8 cellular contexts compared by ENCODE assay signal in the genomic region with DNA sequence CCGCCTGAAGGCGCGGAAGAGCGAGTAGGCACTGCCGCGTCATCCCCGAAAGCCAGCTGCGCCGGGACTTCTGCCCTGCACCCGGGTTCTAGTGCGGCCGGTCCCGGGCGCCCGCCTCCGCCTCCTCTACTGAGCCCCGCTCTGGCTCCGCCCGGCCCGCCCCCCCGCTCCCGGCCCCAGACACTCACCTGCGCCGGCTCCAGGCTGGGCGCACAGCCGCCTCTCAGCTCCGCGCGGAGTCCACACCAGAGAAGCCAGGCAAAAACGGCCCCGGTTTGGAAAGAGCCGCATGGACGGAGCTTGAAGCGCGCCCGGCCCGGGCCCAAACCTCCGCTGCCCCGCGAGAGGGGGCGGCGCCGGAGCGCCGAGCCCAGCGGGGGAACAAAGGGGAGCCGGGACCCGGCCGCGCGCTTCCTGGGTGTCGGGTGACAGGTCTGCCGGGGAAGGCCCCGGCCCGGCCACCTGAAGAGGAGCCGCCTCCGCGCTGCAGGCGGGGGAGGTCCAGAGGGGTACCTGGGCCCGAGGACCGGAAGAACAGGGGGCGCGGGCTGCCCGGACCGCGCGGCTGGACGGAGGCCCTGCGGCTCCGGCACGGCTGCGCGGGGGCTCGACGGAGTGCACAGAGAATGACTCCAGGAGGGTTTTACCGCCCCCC.
A peak's percentile ranks its signal among the peaks of the same experiment; 100 is the strongest.
DNase-seq lines count a peak whose midpoint lies in the region; ATAC-seq and TF ChIP-seq lines count a peak whose summit lies in the region.

No MANE protein-coding gene starts in this region.

- H3K4me1 ChIP-seq in adipocyte (ENCODE audit: control insufficient read depth, insufficient read depth, low read length) (no peaks in the 10 kb centered on the region), tibial nerve (peaks cover 0 to 66% (median 46%) of the 10 kb centered on the region in 4 donors)

- H3K4me3 ChIP-seq in adipocyte (ENCODE audit: low read length), result no peak overlapping the region
- H3K4me3 ChIP-seq in lower leg skin (ENCODE audit: low read depth, poor library complexity, severe bottlenecking), result peak overlapping the region; percentile 46
- H3K4me3 ChIP-seq in tibial nerve, result peak overlapping the region in 3 of 4 donors; percentile 18 to 48 (median 44)

- no peak for TF ChIP-seq POLR2A in lower leg skin (IDR thresholded peaks at IDR 0.05)
- no peak for TF ChIP-seq POLR2A in tibial nerve (IDR thresholded peaks at IDR 0.05)

- TF ChIP-seq EP300 in tibial nerve (IDR thresholded peaks at IDR 0.05), result no peak

- intact Hi-C loops in lower leg skin (cut with DNase I; ENCODE audit: low total_unique reads), result no loop called here

- TF ChIP-seq CTCF in lower leg skin (IDR thresholded peaks at IDR 0.05), result no peak
- no peak for TF ChIP-seq CTCF in tibial nerve (IDR thresholded peaks at IDR 0.05)

- H3K9me3 ChIP-seq in adipocyte (ENCODE audit: control insufficient read depth, low read length), result peaks cover 2% of the 10 kb centered on the region
- no peaks in the 10 kb centered on the region for H3K9me3 ChIP-seq in tibial nerve

- DNase-seq in DMS53 treated with DMSO at 0.1 percent for 48 hours (lab: John Stamatoyannopoulos, UW; ENCODE audit: unreplicated experiment) (peak; percentile 95), NCI-H2196 (lab: John Stamatoyannopoulos, UW; ENCODE audit: unreplicated experiment) (peak; percentile 89), adipocyte (ENCODE audit: low read depth) (peak; percentile 38), lower leg skin (ENCODE audit: low spot score in 2 of 2) (peak in 1 of 2 donors; percentile 84), tibial nerve (ENCODE audit: low spot score in 2 of 2) (no peak), GF-D8 (lab: John Stamatoyannopoulos, UW) (no peak)

- H3K9ac ChIP-seq in adipocyte (ENCODE audit: low read length), result no peak overlapping the region

- no peak overlapping the region for H3K27ac ChIP-seq in tibial nerve

- H3K36me3 ChIP-seq in adipocyte (ENCODE audit: control insufficient read depth, insufficient read depth, low read length, severe bottlenecking) (no peaks in the 10 kb centered on the region), tibial nerve (no peaks in the 10 kb centered on the region)

- WGBS in lower leg skin, 2 donors, result 2 to 3% methylated on average over 7 to 46 of the region's 76 CpGs
- WGBS in tibial nerve, 2 donors, result 0 to 1% methylated on average over 22 to 66 of the region's 76 CpGs

- ATAC-seq in GM21619 (IDR thresholded peaks at IDR 0.05; ENCODE audit: unreplicated experiment), result peak; percentile 35
- ATAC-seq in HG03196 (IDR thresholded peaks at IDR 0.05; ENCODE audit: unreplicated experiment), result no peak

- H3K27me3 ChIP-seq in adipocyte (replicated peaks; ENCODE audit: control insufficient read depth, insufficient read depth, low read length) (peaks cover 75% of the 10 kb centered on the region), tibial nerve (peaks cover 11 to 100% of the 10 kb centered on the region in 2 donors)

Comparison
In these comparisons a context has a peak if more than half of its experiments do, and no peak if none do; other contexts are left out.
1. DNase-seq: peak in DMS53 treated with DMSO at 0.1 percent for 48 hours (single experiment), NCI-H2196 (single experiment) and adipocyte (single experiment); none in tibial nerve (0 of 2) and GF-D8 (single experiment).